ENCODE assay signal across 24 cellular contexts in genomic region chr1:56953386-56953785, GRCh38. TPM values are rescaled to one million over a fixed set of nuclear protein-coding genes. Genes with fewer than 3 reads are reported as not detected.
"Had no signal": no experiment of that assay in that cellular context is flagged by ENCODE, and none has a peak within 500 bp of the region (broad histone marks: within the 10 kb centered on the region; RNA-seq: fewer than 3 reads in every experiment).

No MANE protein-coding gene starts in this region.

- H3K27ac ChIP-seq: heart right ventricle, hepatocyte, left lung, ovary, prostate gland, skin epidermis, spleen, suprapubic skin, thoracic aorta, tibial artery, upper lobe of right lung had no signal

- H3K27me3 ChIP-seq: hepatocyte, left lung, ovary, suprapubic skin, upper lobe of right lung had no signal

- H3K9me3 ChIP-seq: heart right ventricle, left lung, mucosa of descending colon, ovary, prostate gland, spleen, suprapubic skin, thoracic aorta, tibial artery, upper lobe of right lung had no signal

- FAIRE-seq: kidney, urothelium cell line had no signal

- DNase-seq: heart right ventricle; kidney; left colon; left lung; mesendoderm; midbrain; mucosa of descending colon; naive thymus-derived CD4-positive, alpha-beta T cell; ovary; retina; right cardiac atrium; spleen; stimulated activated CD4-positive, alpha-beta T cell treated with anti-CD3 and anti-CD28 coated beads, Interleukin-4, amount 100 ng/mL, for 24 hours; stimulated activated naive CD4-positive, alpha-beta T cell; tibial artery; upper lobe of right lung had no signal

- H3K4me1 ChIP-seq: heart right ventricle, left lung, prostate gland, spleen, suprapubic skin, tibial artery, upper lobe of right lung had no signal

- H3K4me3 ChIP-seq: heart right ventricle, hepatocyte, left lung, lung, mucosa of descending colon, ovary, prostate gland, skin epidermis, spleen, suprapubic skin, thoracic aorta, tibial artery, upper lobe of right lung had no signal

- H3K36me3 ChIP-seq: heart right ventricle, left lung, ovary, prostate gland, spleen, suprapubic skin, thoracic aorta, tibial artery, upper lobe of right lung had no signal

RNA-seq across cellular contexts. Expression of gene C8B, which starts 12.4 kb away (rescaled TPM):
- polyA plus RNA-seq: heart right ventricle; naive thymus-derived CD4-positive, alpha-beta T cell; neural cell; ovary; right cardiac atrium; spleen had no signal
